In genomic region chr14:102323102-102323501, GRCh38 we compare ENCODE assay signal across 9 cellular contexts. TPM values are rescaled to one million over a fixed set of nuclear protein-coding genes. Genes with fewer than 3 reads are reported as not detected.
DNase-seq lines count a peak whose midpoint lies in the region; ATAC-seq and TF ChIP-seq lines count a peak whose summit lies in the region.
"Had no signal": no experiment of that assay in that cellular context is flagged by ENCODE, and none has a peak within 500 bp of the region (broad histone marks: within the 10 kb centered on the region; RNA-seq: fewer than 3 reads in every experiment).

No MANE protein-coding gene starts in this region.

- H3K27me3 ChIP-seq in ascending aorta (no peaks in the 10 kb centered on the region), hepatocyte (no peaks in the 10 kb centered on the region), skeletal muscle tissue (ENCODE audit: control insufficient read depth in 3 of 3, insufficient read depth in 3 of 3, low read length in 3 of 3) (no peaks in the 10 kb centered on the region)

- H2AFZ ChIP-seq in hepatocyte = no peak overlapping the region

- H3K9me3 ChIP-seq in ascending aorta = no peaks in the 10 kb centered on the region
- H3K9me3 ChIP-seq in hepatocyte (ENCODE audit: low read depth) = no peaks in the 10 kb centered on the region
- no peaks in the 10 kb centered on the region for H3K9me3 ChIP-seq in skeletal muscle tissue (ENCODE audit: control insufficient read depth in 3 of 3, low read length in 3 of 3)

- peak overlapping the region in 1 of 2 donors; percentile 34 for H3K27ac ChIP-seq in ascending aorta
- H3K27ac ChIP-seq in hepatocyte = peak overlapping the region; percentile 95
- H3K27ac ChIP-seq in skeletal muscle tissue (ENCODE audit: low read depth, low read length) = peak overlapping the region; percentile 29

- H3K4me3 ChIP-seq in ascending aorta (no peak overlapping the region), hepatocyte (no peak overlapping the region), skeletal muscle tissue (ENCODE audit: low read length in 3 of 3) (no peak overlapping the region)
- H3K4me3 ChIP-seq: skin epidermis had no signal

- H3K4me2 ChIP-seq in hepatocyte = no peak overlapping the region

- intact Hi-C loops in ascending aorta (cut with DNase I) = no loop called here

- H3K4me1 ChIP-seq in ascending aorta = peaks cover 8 to 12% of the 10 kb centered on the region in 2 donors
- H3K4me1 ChIP-seq in hepatocyte (ENCODE audit: insufficient read depth) = peaks cover 15% of the 10 kb centered on the region
- H3K4me1 ChIP-seq in skeletal muscle tissue (ENCODE audit: control insufficient read depth in 3 of 3, insufficient read depth in 3 of 3, low read length in 3 of 3) = peaks cover 21 to 33% (median 26%) of the 10 kb centered on the region in 3 donors

- peak overlapping the region in 1 of 3 donors; percentile 25 for H3K9ac ChIP-seq in skeletal muscle tissue (ENCODE audit: low read depth in 1 of 3, low read length in 3 of 3)

- DNase-seq in AML-193 (lab: John Stamatoyannopoulos, UW) = peak; percentile 79 to 86
- peak; percentile 14 for DNase-seq in NCI-H2227 treated with DMSO at 0.1 percent for 48 hours (lab: John Stamatoyannopoulos, UW)
- DNase-seq in ascending aorta (ENCODE audit: low spot score in 2 of 2) = peak in 1 of 2 donors; percentile 86
- DNase-seq in hepatocyte (ENCODE audit: low spot score) = peak; percentile 75
- no peak for DNase-seq in activated CD8-positive, alpha-beta memory T cell treated with anti-CD3 and anti-CD28 coated beads, Interleukin-2, amount 50 U/mL, for 48 hours

- H3K79me2 ChIP-seq in hepatocyte = peaks cover 16% of the 10 kb centered on the region

- no peaks in the 10 kb centered on the region for H4K20me1 ChIP-seq in hepatocyte (ENCODE audit: insufficient read depth, poor library complexity, severe bottlenecking)

- ATAC-seq in HG03442 (IDR thresholded peaks at IDR 0.05; ENCODE audit: unreplicated experiment) = no peak

- H3K9me2 ChIP-seq in hepatocyte (replicated peaks; ENCODE audit: insufficient read depth) = no peaks in the 10 kb centered on the region

- H3K36me3 ChIP-seq in ascending aorta (peaks cover 0 to 9% of the 10 kb centered on the region in 2 donors), hepatocyte (replicated peaks; ENCODE audit: insufficient read depth, low read depth) (no peaks in the 10 kb centered on the region), skeletal muscle tissue (ENCODE audit: control insufficient read depth in 3 of 3, insufficient read depth in 3 of 3, low read length in 3 of 3) (peaks cover 10 to 22% (median 13%) of the 10 kb centered on the region in 3 donors)

- 63% methylated on average over 8 of the region's 8 CpGs for WGBS in hepatocyte (ENCODE audit: low lambda C conversion rate, missing lambda C conversion rate)

- TF ChIP-seq CTCF in GM12874 (IDR thresholded peaks at IDR 0.05; ENCODE audit: insufficient read depth, low read depth, low read length) (peak; percentile 66), ascending aorta (IDR thresholded peaks at IDR 0.05) (peak in 2 of 3 experiments; percentile 47 to 55), hepatocyte (IDR thresholded peaks at IDR 0.05; ENCODE audit: poor library complexity) (peak; percentile 51)

RNA-seq across cellular contexts. Expression of gene ZNF839, which starts 3.6 kb away (rescaled TPM):
- 11.0 TPM for total RNA-seq in ascending aorta
- total RNA-seq in hepatocyte = 8.3 and 11.1 TPM in 2 replicates
- polyA plus RNA-seq in hepatocyte = 8.8 and 9.8 TPM in 2 replicates
- 15.7 TPM for total RNA-seq in skeletal muscle tissue

RNA-seq across cellular contexts. Expression of gene MOK, which starts 18.1 kb away (rescaled TPM):
- total RNA-seq in ascending aorta = 17.6 TPM
- total RNA-seq in hepatocyte = 8.3 and 9.3 TPM in 2 replicates
- polyA plus RNA-seq in hepatocyte = 8.8 and 13.5 TPM in 2 replicates
- 5.2 TPM for total RNA-seq in skeletal muscle tissue

RNA-seq across cellular contexts. Expression of gene CINP, which starts 39.6 kb away (rescaled TPM):
- total RNA-seq in ascending aorta = 6.8 TPM
- 30.5 and 40.2 TPM in 2 replicates for total RNA-seq in hepatocyte
- 22.9 and 33.8 TPM in 2 replicates for polyA plus RNA-seq in hepatocyte
- 24.0 TPM for total RNA-seq in skeletal muscle tissue

RNA-seq across cellular contexts. Expression of gene TECPR2, which starts 39.6 kb away (rescaled TPM):
- total RNA-seq in ascending aorta = 27.0 TPM
- total RNA-seq in hepatocyte = 12.4 and 20.1 TPM in 2 replicates
- polyA plus RNA-seq in hepatocyte = 7.3 and 9.5 TPM in 2 replicates
- total RNA-seq in skeletal muscle tissue = 12.0 TPM
